14 cellular contexts compared by ENCODE assay signal in the genomic region with DNA sequence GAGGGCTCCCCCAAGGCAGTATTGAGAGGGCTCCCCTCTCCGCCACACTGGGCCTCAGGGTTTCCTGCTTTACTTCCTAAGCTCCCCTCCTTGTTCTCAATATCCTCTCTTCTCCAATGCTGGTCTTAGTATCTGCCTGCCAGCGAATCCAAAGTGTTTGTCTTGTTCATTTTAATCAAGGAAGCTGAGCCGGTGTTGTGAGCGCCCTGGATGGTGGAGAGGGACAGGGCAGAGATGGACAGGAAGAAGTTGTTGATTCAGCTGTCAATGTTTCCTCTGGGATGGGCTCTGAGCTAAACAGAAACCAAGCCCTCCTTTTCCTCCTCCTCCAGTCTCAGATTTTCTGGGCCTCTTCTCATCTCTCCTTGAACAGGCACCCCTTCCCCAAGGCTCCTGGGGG. TPM values are rescaled to one million over a fixed set of nuclear protein-coding genes. Genes with fewer than 3 reads are reported as not detected.
A peak's percentile ranks its signal among the peaks of the same experiment; 100 is the strongest.
DNase-seq lines count a peak whose midpoint lies in the region; ATAC-seq and TF ChIP-seq lines count a peak whose summit lies in the region.
"Had no signal": no experiment of that assay in that cellular context is flagged by ENCODE, and none has a peak within 500 bp of the region (broad histone marks: within the 10 kb centered on the region; RNA-seq: fewer than 3 reads in every experiment).

No MANE protein-coding gene starts in this region.

- TF ChIP-seq CTCF in mucosa of descending colon (IDR thresholded peaks at IDR 0.05) = no peak

- peak overlapping the region; percentile 84 for H3K27ac ChIP-seq in SJCRH30
- peak overlapping the region; percentile 71 for H3K27ac ChIP-seq in skeletal muscle tissue (ENCODE audit: low read depth, low read length)

- no peaks in the 10 kb centered on the region for H3K9me3 ChIP-seq in SJCRH30 (replicated peaks)
- H3K9me3 ChIP-seq in mucosa of descending colon = no peaks in the 10 kb centered on the region
- H3K9me3 ChIP-seq in skeletal muscle tissue (ENCODE audit: control insufficient read depth in 3 of 3, low read length in 3 of 3) = no peaks in the 10 kb centered on the region

- H3K4me3 ChIP-seq in SJCRH30 = peak overlapping the region; percentile 38; the same call in 1 of the 2 replicates
- no peak overlapping the region for H3K4me3 ChIP-seq in mucosa of descending colon
- H3K4me3 ChIP-seq in skeletal muscle tissue (ENCODE audit: low read length in 3 of 3) = peak overlapping the region in 2 of 3 donors; percentile 22 to 54

- H3K27me3 ChIP-seq in SJCRH30 (no peaks in the 10 kb centered on the region), skeletal muscle tissue (ENCODE audit: control insufficient read depth in 3 of 3, insufficient read depth in 3 of 3, low read length in 3 of 3) (no peaks in the 10 kb centered on the region)

- H3K36me3 ChIP-seq in SJCRH30 (no peaks in the 10 kb centered on the region), mucosa of descending colon (ENCODE audit: low read depth) (no peaks in the 10 kb centered on the region), skeletal muscle tissue (ENCODE audit: control insufficient read depth in 3 of 3, insufficient read depth in 3 of 3, low read length in 3 of 3) (no peaks in the 10 kb centered on the region)

- H3K9ac ChIP-seq in skeletal muscle tissue (ENCODE audit: low read depth in 1 of 3, low read length in 3 of 3) = peak overlapping the region; percentile 0 to 51 (median 8)

- H3K4me1 ChIP-seq in SJCRH30 (peaks cover 33% of the 10 kb centered on the region), mucosa of descending colon (ENCODE audit: low read depth) (peaks cover 6% of the 10 kb centered on the region), skeletal muscle tissue (ENCODE audit: control insufficient read depth in 3 of 3, insufficient read depth in 3 of 3, low read length in 3 of 3) (peaks cover 41 to 46% (median 42%) of the 10 kb centered on the region in 3 donors)

- peak; percentile 31 for ATAC-seq in mucosa of descending colon
- ATAC-seq: activated CD8-positive, alpha-beta memory T cell treated with anti-CD3 and anti-CD28 coated beads, Interleukin-2, amount 10 ng/mL, durations not matched to agents 7 days and 5 days; HCT116; left lobe of liver had no signal

- intact Hi-C loops in mucosa of descending colon (cut with DNase I, micrococcal nuclease) = no loop called here

- DNase-seq in LHCN-M2 (ENCODE audit: low read depth) (peak; percentile 91), SJCRH30 (peak; percentile 82 to 92), mucosa of descending colon (no peak), GOT3 (lab: John Stamatoyannopoulos, UW) (no peak), MV-4-11 (lab: John Stamatoyannopoulos, UW) (no peak), HUDEP-2 (lab: John Stamatoyannopoulos, UW; ENCODE audit: unreplicated experiment in 76 of 76) (no peak)
- DNase-seq: activated CD8-positive, alpha-beta memory T cell treated with anti-CD3 and anti-CD28 coated beads, Interleukin-2, amount 10 ng/mL, durations not matched to agents 7 days and 5 days; activated effector memory CD4-positive, alpha-beta T cell treated with Interleukin-2 at 50 U/mL for 16 hours; naive B cell; NCI-H1048; stimulated activated CD4-positive, alpha-beta T cell treated with anti-CD3 and anti-CD28 coated beads, Interleukin-1b, Interleukin-23, amount 100 ng/mL, for 48 hours had no signal

RNA-seq across cellular contexts. Expression of a gene that starts 5.4 kb away (rescaled TPM):
- total RNA-seq in LHCN-M2 (2014; rRNA removed) (583 and 771 TPM in 2 replicates), mucosa of descending colon (10 to 100 TPM in 2 of 3 donors, 1 to 10 TPM in 1; 5.4 to 51.1 (median 28.2) TPM), skeletal muscle tissue (86.1 TPM)
- polyA plus RNA-seq in LHCN-M2 (2012) = 549 TPM
- total RNA-seq in SJCRH30 (2014; rRNA removed; shearing (Covaris generic)) = 96.5 and 104 TPM in 2 replicates

RNA-seq across cellular contexts. Expression of a gene that starts 55.6 kb away (rescaled TPM):
- 28.2 and 40.1 TPM in 2 replicates for total RNA-seq in LHCN-M2 (2014; rRNA removed)
- 13.8 TPM for polyA plus RNA-seq in LHCN-M2 (2012)
- total RNA-seq in SJCRH30 (2014; rRNA removed; shearing (Covaris generic)) = 55.6 and 56.3 TPM in 2 replicates
- total RNA-seq in mucosa of descending colon = 10 to 100 TPM; 66.0 to 99.7 (median 68.8) TPM
- total RNA-seq in skeletal muscle tissue = 28.2 TPM

Comparison
In these comparisons a context has a peak if more than half of its experiments do, and no peak if none do; other contexts are left out.
1. DNase-seq: peak in LHCN-M2 (single experiment) and SJCRH30 (2 of 2); none in mucosa of descending colon (0 of 3), GOT3 (single experiment), MV-4-11 (single experiment) and HUDEP-2 (0 of 76).